20 cellular contexts compared by ENCODE assay signal in the genomic region with DNA sequence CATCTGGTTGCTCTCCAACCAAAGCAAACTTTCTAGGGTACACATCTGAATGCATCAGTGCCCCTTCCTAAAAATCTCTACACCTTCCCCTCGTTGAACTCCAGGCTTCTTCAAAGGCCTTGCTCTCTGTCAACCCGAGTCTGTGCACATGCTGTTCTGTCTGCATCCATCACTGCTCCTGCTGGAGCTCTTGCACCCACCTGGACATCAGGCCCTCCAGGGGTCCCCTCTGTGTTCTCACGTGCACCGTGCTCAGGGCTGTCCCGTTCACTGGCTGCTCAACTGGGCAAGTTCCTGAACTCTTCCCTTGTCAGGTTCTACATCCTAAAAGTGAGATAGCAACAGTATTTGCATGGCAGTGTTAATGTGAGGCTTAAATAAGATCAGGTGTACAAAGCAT.
DNase-seq lines count a peak whose midpoint lies in the region; ATAC-seq and TF ChIP-seq lines count a peak whose summit lies in the region.
"Had no signal": no experiment of that assay in that cellular context is flagged by ENCODE, and none has a peak within 500 bp of the region (broad histone marks: within the 10 kb centered on the region; RNA-seq: fewer than 3 reads in every experiment).

No MANE protein-coding gene starts in this region.

- H3K4me2 ChIP-seq in osteoblast (ENCODE audit: insufficient read depth, low read length), result no peak overlapping the region

- H3K9ac ChIP-seq in adipocyte (ENCODE audit: low read length), result peak overlapping the region; percentile 85
- no peak overlapping the region for H3K9ac ChIP-seq in subcutaneous abdominal adipose tissue (ENCODE audit: low read length in 5 of 5)

- no peaks in the 10 kb centered on the region for H3K9me3 ChIP-seq in adipocyte (ENCODE audit: control insufficient read depth, low read length)
- no peaks in the 10 kb centered on the region for H3K9me3 ChIP-seq in esophagus muscularis mucosa
- no peaks in the 10 kb centered on the region for H3K9me3 ChIP-seq in osteoblast (ENCODE audit: low read depth, low read length)
- no peaks in the 10 kb centered on the region for H3K9me3 ChIP-seq in subcutaneous abdominal adipose tissue (ENCODE audit: control insufficient read depth in 5 of 5, low read length in 5 of 5)
- H3K9me3 ChIP-seq: colonic mucosa, MG63 had no signal

- 96% methylated on average over 4 of the region's 5 CpGs for WGBS in esophagus muscularis mucosa

- no peaks in the 10 kb centered on the region for H4K20me1 ChIP-seq in osteoblast (ENCODE audit: insufficient read depth, low read length)

- no peak for TF ChIP-seq CTCF in esophagus muscularis mucosa (IDR thresholded peaks at IDR 0.05)
- no peak for TF ChIP-seq CTCF in osteoblast (IDR thresholded peaks at IDR 0.05; ENCODE audit: extremely low read depth, low read depth, low read length)

- no peak for TF ChIP-seq POLR2A in esophagus muscularis mucosa (IDR thresholded peaks at IDR 0.05; ENCODE audit: low read depth)

- DNase-seq in adipocyte (ENCODE audit: low read depth), result no peak
- no peak for DNase-seq in esophagus muscularis mucosa (ENCODE audit: extremely low spot score)
- DNase-seq in osteoblast (ENCODE audit: insufficient read length, low spot score, missing footprints), result peak; percentile 62
- DNase-seq in glomerular visceral epithelial cell (ENCODE audit: extremely low spot score), result no peak
- DNase-seq: activated CD4-positive, alpha-beta T cell treated with anti-CD3 and anti-CD28 coated beads for 36 hours; CD4-positive, CD25-positive, alpha-beta regulatory T cell; colonic mucosa; islet precursor cell; mammary epithelial cell; MG63; NCI-H1436 treated with DMSO at 0.1 percent for 48 hours; NCI-H2171 treated with DMSO at 0.1 percent for 48 hours; NCI-H526 treated with DMSO at 0.1 percent for 48 hours; RPMI8226; stimulated activated CD4-positive, alpha-beta T cell treated with anti-CD3 and anti-CD28 coated beads, Interleukin-15, amount 100 ng/mL, for 24 hours had no signal

- ATAC-seq in GM19351 (IDR thresholded peaks at IDR 0.05; ENCODE audit: unreplicated experiment), result no peak
- no peak for ATAC-seq in HG03378 (IDR thresholded peaks at IDR 0.05; ENCODE audit: unreplicated experiment)
- no peak for ATAC-seq in HG02885 (IDR thresholded peaks at IDR 0.05; ENCODE audit: poor library complexity, unreplicated experiment)
- ATAC-seq: activated CD4-positive, alpha-beta T cell treated with anti-CD3 and anti-CD28 coated beads for 36 hours; activated naive CD4-positive, alpha-beta T cell treated with anti-CD3 and anti-CD28 coated beads, Interleukin-2, amount 50 U/mL, for 72 hours had no signal

- H2AFZ ChIP-seq in osteoblast (ENCODE audit: low read length), result no peak overlapping the region

- no peaks in the 10 kb centered on the region for H3K79me2 ChIP-seq in osteoblast (ENCODE audit: insufficient read depth, low read length)

- H3K27me3 ChIP-seq in adipocyte (replicated peaks; ENCODE audit: control insufficient read depth, insufficient read depth, low read length) (no peaks in the 10 kb centered on the region), esophagus muscularis mucosa (no peaks in the 10 kb centered on the region), osteoblast (ENCODE audit: insufficient read depth, low read length) (no peaks in the 10 kb centered on the region), subcutaneous abdominal adipose tissue (ENCODE audit: control insufficient read depth in 5 of 5, insufficient read depth in 4 of 5, low read length in 5 of 5) (no peaks in the 10 kb centered on the region)
- H3K27me3 ChIP-seq: colonic mucosa, MG63 had no signal

- H3K4me1 ChIP-seq in adipocyte (ENCODE audit: control insufficient read depth, insufficient read depth, low read length) (peaks cover 47% of the 10 kb centered on the region), esophagus muscularis mucosa (peaks cover 55 to 71% (median 59%) of the 10 kb centered on the region in 4 donors), osteoblast (ENCODE audit: insufficient read depth, low read length) (peaks cover 28% of the 10 kb centered on the region), subcutaneous abdominal adipose tissue (ENCODE audit: control insufficient read depth in 5 of 5, insufficient read depth in 5 of 5, low read length in 5 of 5) (peaks cover 24 to 65% (median 58%) of the 10 kb centered on the region in 5 donors)
- H3K4me1 ChIP-seq: colonic mucosa had no signal

- H3K27ac ChIP-seq in esophagus muscularis mucosa (replicated peaks in 1 of 4) (peak overlapping the region; percentile 83 to 89 (median 86)), osteoblast (ENCODE audit: low read depth, low read length) (peak overlapping the region; percentile 96), subcutaneous abdominal adipose tissue (ENCODE audit: low read depth, low read length) (peak overlapping the region; percentile 95)

- intact Hi-C loops in esophagus muscularis mucosa (cut with DNase I), result loop anchor here (5.0 kb wide), 1 partner anchor 63 kb away; a partner anchor contains a TSS

- H3K36me3 ChIP-seq in adipocyte (ENCODE audit: control insufficient read depth, insufficient read depth, low read length, severe bottlenecking), result no peaks in the 10 kb centered on the region
- no peaks in the 10 kb centered on the region for H3K36me3 ChIP-seq in esophagus muscularis mucosa
- H3K36me3 ChIP-seq in osteoblast (ENCODE audit: insufficient read depth, low read length), result no peaks in the 10 kb centered on the region
- no peaks in the 10 kb centered on the region for H3K36me3 ChIP-seq in subcutaneous abdominal adipose tissue (ENCODE audit: control insufficient read depth in 5 of 5, insufficient read depth in 5 of 5, low read length in 5 of 5)
- H3K36me3 ChIP-seq: colonic mucosa, MG63 had no signal

- TF ChIP-seq EP300 in esophagus muscularis mucosa (IDR thresholded peaks at IDR 0.05), result no peak

- peak overlapping the region; percentile 49 for H3K4me3 ChIP-seq in adipocyte (ENCODE audit: low read length)
- no peak overlapping the region for H3K4me3 ChIP-seq in esophagus muscularis mucosa
- H3K4me3 ChIP-seq in osteoblast (ENCODE audit: insufficient read depth, low read length), result no peak overlapping the region
- H3K4me3 ChIP-seq in subcutaneous abdominal adipose tissue (ENCODE audit: low read depth in 1 of 5, low read length in 5 of 5), result no peak overlapping the region
- H3K4me3 ChIP-seq: colonic mucosa, MG63 had no signal
